13 cellular contexts compared by ENCODE assay signal in the genomic region with DNA sequence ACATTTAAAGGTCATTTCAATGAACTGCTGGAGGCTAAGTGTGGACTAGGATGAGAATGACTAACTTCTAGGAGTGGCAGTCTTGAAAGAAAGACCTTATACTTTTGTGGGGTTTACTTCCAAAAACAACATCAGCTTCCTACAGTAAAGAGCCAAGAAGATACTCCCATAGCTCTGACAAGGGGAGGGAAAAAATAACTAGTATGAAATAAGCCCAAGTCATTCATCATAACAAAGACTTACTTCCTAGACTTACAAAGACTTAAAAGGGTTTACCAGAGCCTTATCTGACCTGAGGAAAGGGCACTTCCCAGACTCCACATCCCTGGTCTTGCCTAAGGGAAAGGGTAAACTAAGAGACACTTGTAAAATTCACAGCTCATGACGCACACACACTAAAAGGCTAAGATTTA. TPM values are rescaled to one million over a fixed set of nuclear protein-coding genes. Genes with fewer than 3 reads are reported as not detected.
A peak's percentile ranks its signal among the peaks of the same experiment; 100 is the strongest.
DNase-seq lines count a peak whose midpoint lies in the region; ATAC-seq and TF ChIP-seq lines count a peak whose summit lies in the region.
"Had no signal": no experiment of that assay in that cellular context is flagged by ENCODE, and none has a peak within 500 bp of the region (broad histone marks: within the 10 kb centered on the region; RNA-seq: fewer than 3 reads in every experiment).

No MANE protein-coding gene starts in this region.

- peaks cover 9 to 28% (median 22%) of the 10 kb centered on the region in 3 experiments for H3K36me3 Mint-ChIP-seq in H9 (ENCODE audit: insufficient read depth in 1 of 3, low read depth in 3 of 3)
- H3K36me3 Mint-ChIP-seq in MCF 10A (ENCODE audit: insufficient read depth, unreplicated experiment) = peaks cover 10% of the 10 kb centered on the region

- H3K4me1 Mint-ChIP-seq in H9 (peaks cover 20 to 30% of the 10 kb centered on the region in 2 experiments), MCF 10A (ENCODE audit: insufficient read depth, unreplicated experiment) (peaks cover 32% of the 10 kb centered on the region)

- H3K4me3 Mint-ChIP-seq in H9 (no peak overlapping the region), MCF 10A (ENCODE audit: unreplicated experiment) (peak overlapping the region; percentile 25)

- intact Hi-C loops in MCF 10A (cut with micrococcal nuclease) (no loop called here), left ventricle myocardium superior (cut with micrococcal nuclease) (no loop called here), esophagus muscularis mucosa (cut with DNase I) (no loop called here)

- POLR2A ChIA-PET in MCF 10A (lab: Yijun Ruan, JAX) = interaction anchor here (0.8 to 1.3 kb wide), 6 partner anchors 12 to 32 kb away, joined by 3 to 6 read pairs (median 4); no protein-coding TSS in a partner anchor

- H3K14ac ChIP-seq in H9 (ENCODE audit: insufficient read depth, low read length) = no peak overlapping the region

- no peaks in the 10 kb centered on the region for H3K23me2 ChIP-seq in H9 (ENCODE audit: insufficient read length, low read depth, low read length, poor library complexity, severe bottlenecking)

- H4K8ac ChIP-seq in H9 (replicated peaks; ENCODE audit: insufficient read length, low read depth, low read length) = no peak overlapping the region

- H3K36me3 ChIP-seq in smooth muscle cell (ENCODE audit: low read depth) (no peaks in the 10 kb centered on the region), esophagus muscularis mucosa (peaks cover 0 to 3% (median 0%) of the 10 kb centered on the region in 4 donors)
- H3K36me3 ChIP-seq: colonic mucosa, right lobe of liver had no signal

- H2AK5ac ChIP-seq in H9 (ENCODE audit: insufficient read length, low read length) = no peak overlapping the region

- peaks cover 10% of the 10 kb centered on the region for H3F3A ChIP-seq in smooth muscle cell (ENCODE audit: low read depth)

- no peak overlapping the region for H3K56ac ChIP-seq in H9 (ENCODE audit: insufficient read length, low read depth, low read length)

- no CpG with 5 or more reads among the region's 1 CpG for WGBS in H9 (ENCODE audit: extremely low coverage, insufficient read length, low lambda C conversion rate)
- 0% methylated on average over 1 of the region's 1 CpG for WGBS in smooth muscle cell (ENCODE audit: low lambda C conversion rate)
- 80% methylated on average over 1 of the region's 1 CpG for WGBS in esophagus muscularis mucosa

- H4K91ac ChIP-seq in H9 (ENCODE audit: insufficient read length, low read depth, low read length) = no peak overlapping the region

- CTCF ChIA-PET in MCF 10A (lab: Yijun Ruan, JAX) = interaction anchor here (1.0 kb wide), 1 partner anchor 35 kb away, joined by 4 read pairs; no protein-coding TSS in a partner anchor

- no peaks in the 10 kb centered on the region; the same call in 1 of the 2 replicates for H3K4me1 ChIP-seq in H9 (ENCODE audit: insufficient read depth, low read length)
- H3K4me1 ChIP-seq in smooth muscle cell (ENCODE audit: low read depth) = no peaks in the 10 kb centered on the region
- peaks cover 15 to 23% (median 17%) of the 10 kb centered on the region in 4 donors for H3K4me1 ChIP-seq in esophagus muscularis mucosa
- H3K4me1 ChIP-seq: right lobe of liver had no signal

- H2BK120ac ChIP-seq in H9 (ENCODE audit: low read depth, low read length, poor library complexity, severe bottlenecking) = no peak overlapping the region

- peak overlapping the region; percentile 23 for H3K9ac ChIP-seq in H9 (ENCODE audit: extremely low read depth, insufficient read length, low read length)
- no peak overlapping the region for H3K9ac ChIP-seq in smooth muscle cell (ENCODE audit: low read depth)

- no peaks in the 10 kb centered on the region for H3K27me3 ChIP-seq in H9 (ENCODE audit: insufficient read depth, low read length)
- H3K27me3 ChIP-seq in smooth muscle cell (ENCODE audit: low read depth) = no peaks in the 10 kb centered on the region
- H3K27me3 ChIP-seq in esophagus muscularis mucosa = no peaks in the 10 kb centered on the region
- H3K27me3 ChIP-seq: colonic mucosa, right lobe of liver had no signal

- H3K23ac ChIP-seq in H9 (ENCODE audit: insufficient read length, low read depth, low read length) = no peak overlapping the region

- ATAC-seq in left ventricle myocardium superior (peak; percentile 88), HG02571 (IDR thresholded peaks at IDR 0.05; ENCODE audit: unreplicated experiment) (no peak)

- H3K27ac Mint-ChIP-seq in H9 (peak overlapping the region in 1 of 3 experiments; percentile 59; a peak in 1 of 7 replicates), MCF 10A (ENCODE audit: low read depth, unreplicated experiment) (peak overlapping the region; percentile 85)

- H3K9me3 ChIP-seq in H9 (ENCODE audit: control insufficient read depth, low read depth, low read length) (no peaks in the 10 kb centered on the region), smooth muscle cell (replicated peaks; ENCODE audit: low read depth) (no peaks in the 10 kb centered on the region), esophagus muscularis mucosa (no peaks in the 10 kb centered on the region)
- H3K9me3 ChIP-seq: colonic mucosa, right lobe of liver had no signal

- H3K4me2 ChIP-seq in H9 (ENCODE audit: insufficient read depth, insufficient read length, low read length) (no peak overlapping the region), smooth muscle cell (peak overlapping the region; percentile 53)

- H2BK15ac ChIP-seq in H9 (ENCODE audit: low read depth, low read length) = no peak overlapping the region

- H4K5ac ChIP-seq in H9 (ENCODE audit: insufficient read length, low read depth, low read length) = no peak overlapping the region

- TF ChIP-seq EP300 in esophagus muscularis mucosa (IDR thresholded peaks at IDR 0.05) = no peak

- TF ChIP-seq POLR2A in esophagus muscularis mucosa (IDR thresholded peaks at IDR 0.05; ENCODE audit: low read depth) = no peak

- H3K4ac ChIP-seq in H9 (ENCODE audit: low read depth, low read length) = no peak overlapping the region

- TF ChIP-seq CTCF in H9 (conservative IDR thresholded peaks at IDR 0.05) = no peak
- no peak for TF ChIP-seq CTCF in MCF 10A (IDR thresholded peaks at IDR 0.05; ENCODE audit: unreplicated experiment)
- TF ChIP-seq CTCF in smooth muscle cell (IDR thresholded peaks at IDR 0.05; ENCODE audit: borderline replicate concordance, insufficient read depth, poor library complexity, severe bottlenecking) = no peak
- TF ChIP-seq CTCF in esophagus muscularis mucosa (IDR thresholded peaks at IDR 0.05) = no peak

- H3K27me3 Mint-ChIP-seq in H9 (ENCODE audit: low read depth) (no peaks in the 10 kb centered on the region), MCF 10A (ENCODE audit: insufficient read depth, unreplicated experiment) (no peaks in the 10 kb centered on the region)

- H3K4me3 ChIP-seq in smooth muscle cell (no peak overlapping the region), esophagus muscularis mucosa (no peak overlapping the region)
- H3K4me3 ChIP-seq: colonic mucosa, right lobe of liver had no signal

- H3K9me3 Mint-ChIP-seq in H9 (peaks cover 4 to 14% of the 10 kb centered on the region in 2 experiments; a peak in 4 of 5 replicates), MCF 10A (ENCODE audit: unreplicated experiment) (no peaks in the 10 kb centered on the region)

- H3K79me2 ChIP-seq in H9 (ENCODE audit: insufficient read depth, low read length) (peaks cover 21% of the 10 kb centered on the region; the same call in 1 of the 2 replicates), smooth muscle cell (ENCODE audit: low read depth) (peaks cover 61% of the 10 kb centered on the region)

- H4K20me1 ChIP-seq in H9 (ENCODE audit: control insufficient read depth, insufficient read depth, insufficient read length) (no peaks in the 10 kb centered on the region), smooth muscle cell (ENCODE audit: low read depth) (peaks cover 66% of the 10 kb centered on the region)

- no peak overlapping the region for H2AFZ ChIP-seq in H9 (ENCODE audit: low read length)
- no peak overlapping the region for H2AFZ ChIP-seq in smooth muscle cell (ENCODE audit: low read depth)

- no peak overlapping the region for H3T11ph ChIP-seq in H9 (ENCODE audit: low read length)

- DNase-seq in H9 (no peak), MCF 10A (ENCODE audit: unreplicated experiment) (peak; percentile 75), left ventricle myocardium superior (no peak), smooth muscle cell (lab: John Stamatoyannopoulos, UW; ENCODE audit: unreplicated experiment) (no peak), esophagus muscularis mucosa (ENCODE audit: extremely low spot score) (no peak), 8988T (no peak)
- DNase-seq in activated CD4-positive, CD25-positive, alpha-beta regulatory T cell (lab: John Stamatoyannopoulos, UW) = no peak
- DNase-seq: colonic mucosa; DMS 273 treated with DMSO at 0.1 percent for 48 hours; NCI-H1417 treated with DMSO at 0.1 percent for 48 hours; right lobe of liver; stimulated activated CD8-positive, alpha-beta memory T cell treated with anti-CD3 and anti-CD28 coated beads, Interleukin-4, amount 100 ng/mL, for 48 hours had no signal

- H2BK5ac ChIP-seq in H9 (ENCODE audit: insufficient read length, low read length) = no peak overlapping the region

- no peak overlapping the region for H3K27ac ChIP-seq in H9 (ENCODE audit: insufficient read length, low read depth, low read length)
- peak overlapping the region; percentile 51 for H3K27ac ChIP-seq in smooth muscle cell (ENCODE audit: low read depth)
- H3K27ac ChIP-seq in esophagus muscularis mucosa (replicated peaks in 1 of 4) = peak overlapping the region in 1 of 4 donors; percentile 19
- H3K27ac ChIP-seq: colonic mucosa, right lobe of liver had no signal

- no TSS peak for BruUV-seq in MCF 10A (replicated peaks; lab: Mats Ljungman, UMichigan)

- H2BK20ac ChIP-seq in H9 (ENCODE audit: low read depth, low read length, poor library complexity, severe bottlenecking) = no peak overlapping the region

- H2BK12ac ChIP-seq in H9 (ENCODE audit: insufficient read length, low read depth, low read length) = no peak overlapping the region

- H3K79me1 ChIP-seq in H9 (ENCODE audit: insufficient read depth, low read depth, low read length, poor library complexity, severe bottlenecking) = no peaks in the 10 kb centered on the region

- H3K18ac ChIP-seq in H9 (ENCODE audit: insufficient read length, low read depth, low read length) = no peak overlapping the region

RNA-seq across cellular contexts. Expression of gene ARHGAP12, which starts 31.7 kb away (rescaled TPM):
- 34.3 and 35.9 TPM in 2 replicates for total RNA-seq in H9 (2021)
- 25.8 and 26.0 TPM in 2 replicates for total RNA-seq in MCF 10A (2022)
- 21.1 TPM for total RNA-seq in left ventricle myocardium superior
- 32.7 and 46.2 TPM in 2 replicates for total RNA-seq in smooth muscle cell
- polyA plus RNA-seq in smooth muscle cell = 10.5 and 14.5 TPM in 2 replicates
- 10 to 100 TPM; 25.6 to 48.2 (median 35.8) TPM for total RNA-seq in esophagus muscularis mucosa
